Comparison of ENCODE assay signal across 1 cellular context in the genomic region with DNA sequence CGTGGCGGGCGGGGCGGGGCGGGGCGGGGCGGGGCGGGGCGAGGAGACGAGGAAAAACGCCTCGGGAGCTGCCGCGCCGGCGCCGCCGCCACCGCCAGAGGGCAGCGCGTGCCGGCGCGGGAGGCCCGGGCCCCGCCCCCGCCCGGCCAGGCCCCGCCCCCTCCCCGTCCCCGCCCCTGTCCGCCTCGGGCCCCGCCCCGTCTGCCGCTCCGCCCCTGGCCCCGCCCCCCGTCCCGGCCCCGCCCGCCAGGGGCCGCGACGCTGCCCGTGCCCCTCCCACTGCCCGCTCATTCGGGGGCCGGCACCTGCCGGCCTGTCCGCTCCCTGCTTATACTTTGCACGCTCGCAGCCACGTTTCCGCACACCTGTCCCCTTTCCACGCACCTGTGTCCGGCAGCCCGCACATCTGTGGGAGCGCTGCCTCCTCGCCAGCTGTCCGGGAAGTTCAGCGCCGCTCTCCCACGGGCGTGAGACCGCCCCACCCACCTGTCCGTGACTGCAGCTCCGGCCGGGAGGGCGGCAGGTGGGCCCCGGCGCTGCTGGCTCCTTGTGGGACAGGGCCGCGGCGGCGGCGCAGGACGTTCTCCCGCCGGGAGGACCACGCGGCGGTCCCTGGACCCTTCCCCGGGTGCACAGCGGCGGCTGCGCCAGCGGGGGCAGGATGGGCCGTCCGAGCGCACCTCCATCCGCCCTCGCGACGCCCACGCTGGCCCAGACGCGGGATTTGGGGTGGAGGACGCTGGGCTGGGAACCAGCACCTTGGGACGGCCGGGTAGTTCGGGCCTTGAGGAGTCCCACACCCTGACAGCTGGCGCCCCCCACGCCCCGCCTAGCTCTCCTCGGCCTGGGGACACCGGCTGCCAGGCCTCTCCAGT.
TF ChIP-seq lines count a peak whose summit lies in the region.

No MANE protein-coding gene starts in this region.

TF ChIP-seq in HepG2, 621 proteins besides CTCF, POLR2A, EP300 and RAD21 (continued from another document and continues in another):
- no peak for TF ChIP-seq MYNN (CRISPR knock-in tag; IDR thresholded peaks at IDR 0.05; ENCODE audit: low read depth)
- TF ChIP-seq RBM22 (optimal IDR thresholded peaks at IDR 0.05; ENCODE audit: low read length) = no peak
- TF ChIP-seq ZNF333 (CRISPR knock-in tag; IDR thresholded peaks at IDR 0.05; ENCODE audit: borderline replicate concordance) = peak; percentile 34; the same call in 1 of the 2 replicates
- no peak for TF ChIP-seq ZNF207 (IDR thresholded peaks at IDR 0.05; ENCODE audit: borderline replicate concordance)
- no peak for TF ChIP-seq ZNF660 (CRISPR knock-in tag; IDR thresholded peaks at IDR 0.05; ENCODE audit: borderline replicate concordance, low read depth)
- no peak for TF ChIP-seq ZNF235 (CRISPR knock-in tag; IDR thresholded peaks at IDR 0.05; ENCODE audit: borderline replicate concordance)
- TF ChIP-seq ZNF101 (CRISPR knock-in tag; IDR thresholded peaks at IDR 0.05; ENCODE audit: borderline replicate concordance, low read depth) = no peak
- no peak for TF ChIP-seq CCDC6 (CRISPR knock-in tag; IDR thresholded peaks at IDR 0.05)
- no peak for TF ChIP-seq KMT2B (CRISPR knock-in tag; IDR thresholded peaks at IDR 0.05)
- no peak for TF ChIP-seq FOXK2 (IDR thresholded peaks at IDR 0.05)
- no peak for TF ChIP-seq ZNF549 (CRISPR knock-in tag; IDR thresholded peaks at IDR 0.05)
- TF ChIP-seq NCOA1 (CRISPR knock-in tag; IDR thresholded peaks at IDR 0.05) = no peak
- no peak for TF ChIP-seq TCF7 (IDR thresholded peaks at IDR 0.05; ENCODE audit: low read depth)
- TF ChIP-seq, protein P1, sequence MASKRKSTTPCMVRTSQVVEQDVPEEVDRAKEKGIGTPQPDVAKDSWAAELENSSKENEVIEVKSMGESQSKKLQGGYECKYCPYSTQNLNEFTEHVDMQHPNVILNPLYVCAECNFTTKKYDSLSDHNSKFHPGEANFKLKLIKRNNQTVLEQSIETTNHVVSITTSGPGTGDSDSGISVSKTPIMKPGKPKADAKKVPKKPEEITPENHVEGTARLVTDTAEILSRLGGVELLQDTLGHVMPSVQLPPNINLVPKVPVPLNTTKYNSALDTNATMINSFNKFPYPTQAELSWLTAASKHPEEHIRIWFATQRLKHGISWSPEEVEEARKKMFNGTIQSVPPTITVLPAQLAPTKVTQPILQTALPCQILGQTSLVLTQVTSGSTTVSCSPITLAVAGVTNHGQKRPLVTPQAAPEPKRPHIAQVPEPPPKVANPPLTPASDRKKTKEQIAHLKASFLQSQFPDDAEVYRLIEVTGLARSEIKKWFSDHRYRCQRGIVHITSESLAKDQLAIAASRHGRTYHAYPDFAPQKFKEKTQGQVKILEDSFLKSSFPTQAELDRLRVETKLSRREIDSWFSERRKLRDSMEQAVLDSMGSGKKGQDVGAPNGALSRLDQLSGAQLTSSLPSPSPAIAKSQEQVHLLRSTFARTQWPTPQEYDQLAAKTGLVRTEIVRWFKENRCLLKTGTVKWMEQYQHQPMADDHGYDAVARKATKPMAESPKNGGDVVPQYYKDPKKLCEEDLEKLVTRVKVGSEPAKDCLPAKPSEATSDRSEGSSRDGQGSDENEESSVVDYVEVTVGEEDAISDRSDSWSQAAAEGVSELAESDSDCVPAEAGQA (IDR thresholded peaks at IDR 0.05; ENCODE audit: low read depth) = no peak
- TF ChIP-seq, protein P1 (CRISPR knock-in tag; IDR thresholded peaks at IDR 0.05; ENCODE audit: borderline replicate concordance) = peak; percentile 44; the same call in 1 of the 2 replicates
- no peak for TF ChIP-seq KMT2A (CRISPR knock-in tag; IDR thresholded peaks at IDR 0.05)
- TF ChIP-seq CHD4 (IDR thresholded peaks at IDR 0.05; ENCODE audit: borderline replicate concordance, low read length) = no peak
- TF ChIP-seq ELF1 (CRISPR knock-in tag; IDR thresholded peaks at IDR 0.05) = no peak
- TF ChIP-seq STAG1 (CRISPR knock-in tag; IDR thresholded peaks at IDR 0.05) = no peak
- TF ChIP-seq REPIN1 (CRISPR knock-in tag; IDR thresholded peaks at IDR 0.05; ENCODE audit: borderline replicate concordance, low read depth) = no peak
- TF ChIP-seq PHF8 (CRISPR knock-in tag; IDR thresholded peaks at IDR 0.05) = no peak; the same call in none of the 2 replicates
- TF ChIP-seq, protein P2, sequence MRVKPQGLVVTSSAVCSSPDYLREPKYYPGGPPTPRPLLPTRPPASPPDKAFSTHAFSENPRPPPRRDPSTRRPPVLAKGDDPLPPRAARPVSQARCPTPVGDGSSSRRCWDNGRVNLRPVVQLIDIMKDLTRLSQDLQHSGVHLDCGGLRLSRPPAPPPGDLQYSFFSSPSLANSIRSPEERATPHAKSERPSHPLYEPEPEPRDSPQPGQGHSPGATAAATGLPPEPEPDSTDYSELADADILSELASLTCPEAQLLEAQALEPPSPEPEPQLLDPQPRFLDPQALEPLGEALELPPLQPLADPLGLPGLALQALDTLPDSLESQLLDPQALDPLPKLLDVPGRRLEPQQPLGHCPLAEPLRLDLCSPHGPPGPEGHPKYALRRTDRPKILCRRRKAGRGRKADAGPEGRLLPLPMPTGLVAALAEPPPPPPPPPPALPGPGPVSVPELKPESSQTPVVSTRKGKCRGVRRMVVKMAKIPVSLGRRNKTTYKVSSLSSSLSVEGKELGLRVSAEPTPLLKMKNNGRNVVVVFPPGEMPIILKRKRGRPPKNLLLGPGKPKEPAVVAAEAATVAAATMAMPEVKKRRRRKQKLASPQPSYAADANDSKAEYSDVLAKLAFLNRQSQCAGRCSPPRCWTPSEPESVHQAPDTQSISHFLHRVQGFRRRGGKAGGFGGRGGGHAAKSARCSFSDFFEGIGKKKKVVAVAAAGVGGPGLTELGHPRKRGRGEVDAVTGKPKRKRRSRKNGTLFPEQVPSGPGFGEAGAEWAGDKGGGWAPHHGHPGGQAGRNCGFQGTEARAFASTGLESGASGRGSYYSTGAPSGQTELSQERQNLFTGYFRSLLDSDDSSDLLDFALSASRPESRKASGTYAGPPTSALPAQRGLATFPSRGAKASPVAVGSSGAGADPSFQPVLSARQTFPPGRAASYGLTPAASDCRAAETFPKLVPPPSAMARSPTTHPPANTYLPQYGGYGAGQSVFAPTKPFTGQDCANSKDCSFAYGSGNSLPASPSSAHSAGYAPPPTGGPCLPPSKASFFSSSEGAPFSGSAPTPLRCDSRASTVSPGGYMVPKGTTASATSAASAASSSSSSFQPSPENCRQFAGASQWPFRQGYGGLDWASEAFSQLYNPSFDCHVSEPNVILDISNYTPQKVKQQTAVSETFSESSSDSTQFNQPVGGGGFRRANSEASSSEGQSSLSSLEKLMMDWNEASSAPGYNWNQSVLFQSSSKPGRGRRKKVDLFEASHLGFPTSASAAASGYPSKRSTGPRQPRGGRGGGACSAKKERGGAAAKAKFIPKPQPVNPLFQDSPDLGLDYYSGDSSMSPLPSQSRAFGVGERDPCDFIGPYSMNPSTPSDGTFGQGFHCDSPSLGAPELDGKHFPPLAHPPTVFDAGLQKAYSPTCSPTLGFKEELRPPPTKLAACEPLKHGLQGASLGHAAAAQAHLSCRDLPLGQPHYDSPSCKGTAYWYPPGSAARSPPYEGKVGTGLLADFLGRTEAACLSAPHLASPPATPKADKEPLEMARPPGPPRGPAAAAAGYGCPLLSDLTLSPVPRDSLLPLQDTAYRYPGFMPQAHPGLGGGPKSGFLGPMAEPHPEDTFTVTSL (CRISPR knock-in tag; IDR thresholded peaks at IDR 0.05; ENCODE audit: borderline replicate concordance) = no peak
- TF ChIP-seq, protein P3, sequence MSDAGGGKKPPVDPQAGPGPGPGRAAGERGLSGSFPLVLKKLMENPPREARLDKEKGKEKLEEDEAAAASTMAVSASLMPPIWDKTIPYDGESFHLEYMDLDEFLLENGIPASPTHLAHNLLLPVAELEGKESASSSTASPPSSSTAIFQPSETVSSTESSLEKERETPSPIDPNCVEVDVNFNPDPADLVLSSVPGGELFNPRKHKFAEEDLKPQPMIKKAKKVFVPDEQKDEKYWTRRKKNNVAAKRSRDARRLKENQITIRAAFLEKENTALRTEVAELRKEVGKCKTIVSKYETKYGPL (CRISPR knock-in tag; IDR thresholded peaks at IDR 0.05) = no peak
- TF ChIP-seq, protein P4, sequence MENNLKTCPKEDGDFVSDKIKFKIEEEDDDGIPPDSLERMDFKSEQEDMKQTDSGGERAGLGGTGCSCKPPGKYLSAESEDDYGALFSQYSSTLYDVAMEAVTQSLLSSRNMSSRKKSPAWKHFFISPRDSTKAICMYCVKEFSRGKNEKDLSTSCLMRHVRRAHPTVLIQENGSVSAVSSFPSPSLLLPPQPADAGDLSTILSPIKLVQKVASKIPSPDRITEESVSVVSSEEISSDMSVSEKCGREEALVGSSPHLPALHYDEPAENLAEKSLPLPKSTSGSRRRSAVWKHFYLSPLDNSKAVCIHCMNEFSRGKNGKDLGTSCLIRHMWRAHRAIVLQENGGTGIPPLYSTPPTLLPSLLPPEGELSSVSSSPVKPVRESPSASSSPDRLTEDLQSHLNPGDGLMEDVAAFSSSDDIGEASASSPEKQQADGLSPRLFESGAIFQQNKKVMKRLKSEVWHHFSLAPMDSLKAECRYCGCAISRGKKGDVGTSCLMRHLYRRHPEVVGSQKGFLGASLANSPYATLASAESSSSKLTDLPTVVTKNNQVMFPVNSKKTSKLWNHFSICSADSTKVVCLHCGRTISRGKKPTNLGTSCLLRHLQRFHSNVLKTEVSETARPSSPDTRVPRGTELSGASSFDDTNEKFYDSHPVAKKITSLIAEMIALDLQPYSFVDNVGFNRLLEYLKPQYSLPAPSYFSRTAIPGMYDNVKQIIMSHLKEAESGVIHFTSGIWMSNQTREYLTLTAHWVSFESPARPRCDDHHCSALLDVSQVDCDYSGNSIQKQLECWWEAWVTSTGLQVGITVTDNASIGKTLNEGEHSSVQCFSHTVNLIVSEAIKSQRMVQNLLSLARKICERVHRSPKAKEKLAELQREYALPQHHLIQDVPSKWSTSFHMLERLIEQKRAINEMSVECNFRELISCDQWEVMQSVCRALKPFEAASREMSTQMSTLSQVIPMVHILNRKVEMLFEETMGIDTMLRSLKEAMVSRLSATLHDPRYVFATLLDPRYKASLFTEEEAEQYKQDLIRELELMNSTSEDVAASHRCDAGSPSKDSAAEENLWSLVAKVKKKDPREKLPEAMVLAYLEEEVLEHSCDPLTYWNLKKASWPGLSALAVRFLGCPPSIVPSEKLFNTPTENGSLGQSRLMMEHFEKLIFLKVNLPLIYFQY (CRISPR knock-in tag; IDR thresholded peaks at IDR 0.05; ENCODE audit: borderline replicate concordance) = no peak
- peak; percentile 19; the same call in 1 of the 3 replicates for TF ChIP-seq MXI1 (IDR thresholded peaks at IDR 0.05; ENCODE audit: borderline replicate concordance, low read depth, low read length)
- no peak; the same call in 1 of the 2 replicates for TF ChIP-seq ZBTB3 (CRISPR knock-in tag; IDR thresholded peaks at IDR 0.05; ENCODE audit: borderline replicate concordance, low read depth)
- no peak for TF ChIP-seq HDAC2 (CRISPR knock-in tag; IDR thresholded peaks at IDR 0.05)
- TF ChIP-seq HNF4A (CRISPR knock-in tag; IDR thresholded peaks at IDR 0.05) = no peak
- TF ChIP-seq ZSCAN31 (CRISPR knock-in tag; IDR thresholded peaks at IDR 0.05; ENCODE audit: low read depth) = no peak
- no peak for TF ChIP-seq BORCS8-MEF2B (CRISPR knock-in tag; IDR thresholded peaks at IDR 0.05)
- TF ChIP-seq, protein P5, sequence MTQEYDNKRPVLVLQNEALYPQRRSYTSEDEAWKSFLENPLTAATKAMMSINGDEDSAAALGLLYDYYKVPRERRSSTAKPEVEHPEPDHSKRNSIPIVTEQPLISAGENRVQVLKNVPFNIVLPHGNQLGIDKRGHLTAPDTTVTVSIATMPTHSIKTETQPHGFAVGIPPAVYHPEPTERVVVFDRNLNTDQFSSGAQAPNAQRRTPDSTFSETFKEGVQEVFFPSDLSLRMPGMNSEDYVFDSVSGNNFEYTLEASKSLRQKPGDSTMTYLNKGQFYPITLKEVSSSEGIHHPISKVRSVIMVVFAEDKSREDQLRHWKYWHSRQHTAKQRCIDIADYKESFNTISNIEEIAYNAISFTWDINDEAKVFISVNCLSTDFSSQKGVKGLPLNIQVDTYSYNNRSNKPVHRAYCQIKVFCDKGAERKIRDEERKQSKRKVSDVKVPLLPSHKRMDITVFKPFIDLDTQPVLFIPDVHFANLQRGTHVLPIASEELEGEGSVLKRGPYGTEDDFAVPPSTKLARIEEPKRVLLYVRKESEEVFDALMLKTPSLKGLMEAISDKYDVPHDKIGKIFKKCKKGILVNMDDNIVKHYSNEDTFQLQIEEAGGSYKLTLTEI (CRISPR knock-in tag; conservative IDR thresholded peaks at IDR 0.05) = no peak
